In genomic region chr4:138863160-138863559, GRCh38 we compare ENCODE assay signal across 19 cellular contexts.
DNase-seq lines count a peak whose midpoint lies in the region; ATAC-seq and TF ChIP-seq lines count a peak whose summit lies in the region.
"Had no signal": no experiment of that assay in that cellular context is flagged by ENCODE, and none has a peak within 500 bp of the region (broad histone marks: within the 10 kb centered on the region; RNA-seq: fewer than 3 reads in every experiment).

No MANE protein-coding gene starts in this region.

- intact Hi-C loops in uterus (cut with DNase I; ENCODE audit: low total_unique reads), result no loop called here

- no peak overlapping the region for H2BK120ac ChIP-seq in mesendoderm (ENCODE audit: low read depth, low read length)

- no peak overlapping the region for H3K4ac ChIP-seq in mesendoderm (ENCODE audit: low read depth, low read length)

- H3K79me1 ChIP-seq in mesendoderm (ENCODE audit: low read length), result no peaks in the 10 kb centered on the region

- H3K9ac ChIP-seq in SK-N-MC (ENCODE audit: insufficient read length), result no peak overlapping the region
- no peak overlapping the region for H3K9ac ChIP-seq in mesendoderm (ENCODE audit: low read length)
- H3K9ac ChIP-seq: BLaER1 had no signal

- H3K27me3 ChIP-seq in mesendoderm (ENCODE audit: insufficient read depth, low read length, poor library complexity) (no peaks in the 10 kb centered on the region), uterus (no peaks in the 10 kb centered on the region)
- H3K27me3 ChIP-seq: BE2C, BLaER1 had no signal

- no peak overlapping the region for H2AK5ac ChIP-seq in mesendoderm (ENCODE audit: low read length)

- H4K5ac ChIP-seq in mesendoderm (ENCODE audit: low read length), result no peak overlapping the region

- H3K9me3 ChIP-seq in SK-N-MC (ENCODE audit: low read depth, low read length), result no peaks in the 10 kb centered on the region
- no peaks in the 10 kb centered on the region for H3K9me3 ChIP-seq in uterus
- H3K9me3 ChIP-seq: BE2C had no signal

- no CpG with 5 or more reads among the region's 4 CpGs for WGBS in mesendoderm (ENCODE audit: extremely low coverage, insufficient coverage, low lambda C conversion rate)

- peak overlapping the region; percentile 98; the same call in 1 of the 2 replicates for H3K27ac ChIP-seq in SK-N-MC
- no peak overlapping the region for H3K27ac ChIP-seq in mesendoderm (ENCODE audit: low read depth, low read length)
- H3K27ac ChIP-seq in uterus, result no peak overlapping the region
- H3K27ac ChIP-seq: BLaER1 had no signal

- no peaks in the 10 kb centered on the region for H3K79me2 ChIP-seq in mesendoderm (ENCODE audit: control insufficient read depth, insufficient read depth, low read length)

- TF ChIP-seq POLR2A in uterus (IDR thresholded peaks at IDR 0.05), result no peak

- H3K36me3 ChIP-seq in SK-N-MC (ENCODE audit: insufficient read depth, low read length) (no peaks in the 10 kb centered on the region), mesendoderm (ENCODE audit: control insufficient read depth, insufficient read depth, low read length) (no peaks in the 10 kb centered on the region), uterus (no peaks in the 10 kb centered on the region)
- H3K36me3 ChIP-seq: BE2C, BLaER1 had no signal

- H3K4me3 ChIP-seq in SK-N-MC, result no peak overlapping the region
- H3K4me3 ChIP-seq in mesendoderm (ENCODE audit: low read length), result no peak overlapping the region
- no peak overlapping the region for H3K4me3 ChIP-seq in uterus
- H3K4me3 ChIP-seq: BLaER1 had no signal

- DNase-seq in SK-N-MC (ENCODE audit: low read depth, low spot score), result no peak
- peak; percentile 44 for DNase-seq in mesendoderm
- DNase-seq in uterus, result no peak
- DNase-seq in DMS79 (lab: John Stamatoyannopoulos, UW), result no peak
- DNase-seq: 8988T; ACHN; BE2C; C1 segment of cervical spinal cord; CD4-positive, alpha-beta memory T cell; CD4-positive, CD25-positive, alpha-beta regulatory T cell; CD8-positive, alpha-beta memory T cell; COR-L47; DMS 273 treated with DMSO at 0.1 percent for 48 hours; DMS153; DMS53; DMS79 treated with DMSO at 0.1 percent for 48 hours; GF-D8 had no signal

- no peak overlapping the region for H2BK15ac ChIP-seq in mesendoderm (replicated peaks; ENCODE audit: low read depth)

- TF ChIP-seq CTCF in uterus (IDR thresholded peaks at IDR 0.05), result no peak

- H3K4me2 ChIP-seq in mesendoderm (ENCODE audit: low read length), result no peak overlapping the region
- H3K4me2 ChIP-seq: BLaER1 had no signal

- no peak overlapping the region for H3K18ac ChIP-seq in mesendoderm (ENCODE audit: low read length)

- H3K4me1 ChIP-seq in mesendoderm (ENCODE audit: control insufficient read depth, low read depth, low read length) (peaks cover 5% of the 10 kb centered on the region), uterus (no peaks in the 10 kb centered on the region)
- H3K4me1 ChIP-seq: BE2C had no signal

- no peak for ATAC-seq in GM21367 (IDR thresholded peaks at IDR 0.05; ENCODE audit: unreplicated experiment)

- H2BK5ac ChIP-seq in mesendoderm (ENCODE audit: low read length), result no peak overlapping the region

- no peak overlapping the region for H4K8ac ChIP-seq in mesendoderm (ENCODE audit: low read depth, low read length)

- no peak overlapping the region for H3K23ac ChIP-seq in mesendoderm (ENCODE audit: low read length)

- no peak overlapping the region for H3K56ac ChIP-seq in mesendoderm (ENCODE audit: low read length)
